Comparison of ENCODE assay signal across 17 cellular contexts in the genomic region with DNA sequence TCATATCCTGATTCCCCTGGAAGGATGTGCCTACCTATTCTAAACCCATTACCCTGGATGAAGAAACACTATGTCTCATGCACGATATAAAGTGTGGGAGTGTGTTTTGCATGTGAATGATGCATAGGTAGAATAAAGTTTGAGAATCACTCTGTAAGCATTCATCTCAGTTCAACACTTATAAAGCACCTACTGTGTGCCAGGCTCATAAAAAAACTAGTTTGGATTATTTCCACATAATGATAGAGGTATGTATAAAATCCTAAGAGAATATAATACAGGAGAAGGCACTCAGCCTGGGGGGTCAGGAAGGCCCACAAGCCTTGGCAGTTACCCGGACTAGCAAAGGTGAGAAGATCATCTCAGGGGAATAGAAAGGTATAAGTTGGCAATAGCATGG. TPM values are rescaled to one million over a fixed set of nuclear protein-coding genes. Genes with fewer than 3 reads are reported as not detected.
DNase-seq lines count a peak whose midpoint lies in the region; ATAC-seq, FAIRE-seq and TF ChIP-seq lines count a peak whose summit lies in the region.
"Had no signal": no experiment of that assay in that cellular context is flagged by ENCODE, and none has a peak within 500 bp of the region (broad histone marks: within the 10 kb centered on the region; RNA-seq: fewer than 3 reads in every experiment).

No MANE protein-coding gene starts in this region.

- no peaks in the 10 kb centered on the region for H3K4me1 ChIP-seq in K562 (replicated peaks in 1 of 2; ENCODE audit: control insufficient read depth in 2 of 2, insufficient read depth in 2 of 2, low read length in 2 of 2)

- 4% methylated on average over 2 of the region's 2 CpGs for WGBS in K562 (ENCODE audit: insufficient coverage, low coverage, missing lambda C conversion rate)

- no peaks in the 10 kb centered on the region for H3K9me1 ChIP-seq in K562 (ENCODE audit: control insufficient read depth, insufficient read depth, low read length)

- H4K20me1 ChIP-seq in K562 (replicated peaks; ENCODE audit: control insufficient read depth, insufficient read depth, low read length) = no peaks in the 10 kb centered on the region

- no peak overlapping the region for H3K9ac ChIP-seq in K562 (ENCODE audit: insufficient read depth in 1 of 2, low read depth in 2 of 2, low read length in 2 of 2)
- H3K9ac ChIP-seq: GM23248 had no signal

- no peaks in the 10 kb centered on the region for H3K36me3 ChIP-seq in K562 (ENCODE audit: control insufficient read depth, insufficient read depth, low read length)

- peaks cover 5% of the 10 kb centered on the region for H3K9me3 Mint-ChIP-seq in activated CD8-positive, alpha-beta T cell treated with anti-CD3 and anti-CD28 coated beads, Interleukin-2, amount 10 ng/mL, durations not matched to agents 7 days and 5 days (ENCODE audit: insufficient read depth)
- H3K9me3 Mint-ChIP-seq in activated CD8-positive, alpha-beta T cell treated with anti-CD3 and anti-CD28 coated beads for 36 hours = peaks cover 10% of the 10 kb centered on the region
- peaks cover 0 to 15% (median 5%) of the 10 kb centered on the region in 3 donors for H3K9me3 Mint-ChIP-seq in T-cell

- H3K27ac ChIP-seq in K562 (ENCODE audit: extremely low read depth, low read depth, low read length) = no peak overlapping the region
- H3K27ac ChIP-seq: GM23248 had no signal

- FAIRE-seq in K562 (lab: Jason Lieb, UNC) = no peak
- FAIRE-seq in urothelium cell line (lab: Jason Lieb, UNC) = peak; percentile 58
- FAIRE-seq: A204.1, GM12878 had no signal

- no peak for TF ChIP-seq EP300 in K562 (IDR thresholded peaks at IDR 0.05; ENCODE audit: low read length)

- no peak overlapping the region for H2AFZ ChIP-seq in K562 (ENCODE audit: low read depth, low read length)
- H2AFZ ChIP-seq: GM23248 had no signal

- no peak overlapping the region for H3K4me3 ChIP-seq in K562
- H3K4me3 ChIP-seq: GM12878, GM23248 had no signal

- in situ Hi-C loops in K562 (cut with MboI) (no loop called here), KBM-7 (cut with MboI; ENCODE audit: low pct_unique_long_range_greater_than_20kb, low sequenced_read_pairs) (loop anchor here (25.0 kb wide), 1 partner anchor 442 kb away; no protein-coding TSS in a partner anchor)

- POLR2A ChIA-PET in activated CD8-positive, alpha-beta T cell treated with anti-CD3 and anti-CD28 coated beads, Interleukin-2, amount 10 ng/mL, durations not matched to agents 7 days and 5 days (lab: Charles Lee) = no interaction called here
- POLR2A ChIA-PET in activated CD8-positive, alpha-beta T cell treated with anti-CD3 and anti-CD28 coated beads for 36 hours (lab: Charles Lee) = no interaction called here
- POLR2A ChIA-PET in T-cell (lab: Charles Lee) (no interaction called here), K562 (lab: Yijun Ruan, JAX) (no interaction called here)

- no peak for TF ChIP-seq POLR2A in K562 (conservative IDR thresholded peaks at IDR 0.05)

- no peaks in the 10 kb centered on the region; a peak in 1 of 5 replicates for H3K27me3 ChIP-seq in K562 (ENCODE audit: control insufficient read depth in 2 of 2, insufficient read depth in 2 of 2, low read length in 2 of 2)

- H3K9me3 ChIP-seq in K562 (replicated peaks; ENCODE audit: control insufficient read depth, insufficient read depth, low read depth, low read length) = no peaks in the 10 kb centered on the region

- BruUV-seq in K562 (replicated peaks; lab: Mats Ljungman, UMichigan) = no TSS peak

- TF ChIP-seq RAD21 in K562 (CRISPR knock-in tag; conservative IDR thresholded peaks at IDR 0.05 in 1 of 2, IDR thresholded peaks at IDR 0.05 in 1 of 2) = no peak

- no peak for TF ChIP-seq CTCF in activated CD8-positive, alpha-beta T cell treated with anti-CD3 and anti-CD28 coated beads for 36 hours (IDR thresholded peaks at IDR 0.05)
- no peak for TF ChIP-seq CTCF in K562 (IDR thresholded peaks at IDR 0.05 in 2 of 3, conservative IDR thresholded peaks at IDR 0.05 in 1 of 3; ENCODE audit: insufficient read depth in 2 of 3, low read depth in 1 of 3, low read length in 3 of 3)

- H3K27me3 Mint-ChIP-seq in activated CD8-positive, alpha-beta T cell treated with anti-CD3 and anti-CD28 coated beads, Interleukin-2, amount 10 ng/mL, durations not matched to agents 7 days and 5 days (ENCODE audit: low read depth) = peaks cover 5% of the 10 kb centered on the region
- H3K27me3 Mint-ChIP-seq in activated CD8-positive, alpha-beta T cell treated with anti-CD3 and anti-CD28 coated beads for 36 hours = no peaks in the 10 kb centered on the region
- no peaks in the 10 kb centered on the region for H3K27me3 Mint-ChIP-seq in T-cell
- H3K27me3 Mint-ChIP-seq: B cell; CD4-positive, alpha-beta T cell had no signal

- no peak for DNase-seq in activated CD8-positive, alpha-beta T cell treated with anti-CD3 and anti-CD28 coated beads, Interleukin-2, amount 10 ng/mL, durations not matched to agents 7 days and 5 days
- DNase-seq in activated CD8-positive, alpha-beta T cell treated with anti-CD3 and anti-CD28 coated beads for 36 hours = no peak
- DNase-seq in T-cell = no peak
- DNase-seq in K562 (ENCODE audit: extremely low read depth in 1 of 4, low spot score in 3 of 4) = no peak
- no peak for DNase-seq in urothelium cell line (ENCODE audit: low spot score)
- DNase-seq in KBM-7 = no peak
- no peak for DNase-seq in activated effector memory CD4-positive, alpha-beta T cell treated with anti-CD3 and anti-CD28 coated beads, Interleukin-2, amount 50 U/mL, for 16 hours
- DNase-seq: C1 segment of cervical spinal cord; CD4-positive, alpha-beta T cell; DMS79; GM23248; H7 had no signal

- no peaks in the 10 kb centered on the region for H3K79me2 ChIP-seq in K562 (ENCODE audit: control insufficient read depth, insufficient read depth, low read length)

- no peak overlapping the region for H3K4me2 ChIP-seq in K562 (ENCODE audit: insufficient read depth, low read length)

- CTCF ChIA-PET in activated CD8-positive, alpha-beta T cell treated with anti-CD3 and anti-CD28 coated beads, Interleukin-2, amount 10 ng/mL, durations not matched to agents 7 days and 5 days (lab: Charles Lee) = interaction anchor here (1.6 kb wide), 1 partner anchor 446 kb away, joined by 3 read pairs; no protein-coding TSS in a partner anchor
- CTCF ChIA-PET in activated CD8-positive, alpha-beta T cell treated with anti-CD3 and anti-CD28 coated beads for 36 hours (lab: Charles Lee) = no interaction called here
- CTCF ChIA-PET in T-cell (lab: Charles Lee) (interaction anchor here (0.7 to 1.1 kb wide), 2 partner anchors 8 to 446 kb away, joined by 3 to 4 read pairs; no protein-coding TSS in a partner anchor), K562 (lab: Yijun Ruan, JAX; ENCODE audit: low intra/inter-chr PET ratio) (interaction anchor here (0.7 kb wide), 1 partner anchor 448 kb away, joined by 3 read pairs; no protein-coding TSS in a partner anchor)

- peak overlapping the region; percentile 16 for H3K27ac Mint-ChIP-seq in activated CD8-positive, alpha-beta T cell treated with anti-CD3 and anti-CD28 coated beads, Interleukin-2, amount 10 ng/mL, durations not matched to agents 7 days and 5 days
- no peak overlapping the region for H3K27ac Mint-ChIP-seq in activated CD8-positive, alpha-beta T cell treated with anti-CD3 and anti-CD28 coated beads for 36 hours
- peak overlapping the region; percentile 33 to 84 for H3K27ac Mint-ChIP-seq in T-cell
- H3K27ac Mint-ChIP-seq: B cell; CD4-positive, alpha-beta T cell had no signal

- H3K36me3 Mint-ChIP-seq in activated CD8-positive, alpha-beta T cell treated with anti-CD3 and anti-CD28 coated beads, Interleukin-2, amount 10 ng/mL, durations not matched to agents 7 days and 5 days (ENCODE audit: low read depth) = peaks cover 3% of the 10 kb centered on the region
- no peaks in the 10 kb centered on the region for H3K36me3 Mint-ChIP-seq in activated CD8-positive, alpha-beta T cell treated with anti-CD3 and anti-CD28 coated beads for 36 hours (ENCODE audit: low read depth)
- H3K36me3 Mint-ChIP-seq in T-cell = peaks cover 4% of the 10 kb centered on the region

- intact Hi-C loops in activated CD8-positive, alpha-beta T cell treated with anti-CD3 and anti-CD28 coated beads for 36 hours (cut with micrococcal nuclease) = loop anchor here (5.0 kb wide), 1 partner anchor 298 kb away; no protein-coding TSS in a partner anchor
- intact Hi-C loops in K562 (cut with micrococcal nuclease) = loop anchor here (10.0 kb wide), 1 partner anchor 475 kb away; no protein-coding TSS in a partner anchor

- no peak for ATAC-seq in activated CD8-positive, alpha-beta T cell treated with anti-CD3 and anti-CD28 coated beads, Interleukin-2, amount 10 ng/mL, durations not matched to agents 7 days and 5 days
- no peak for ATAC-seq in activated CD8-positive, alpha-beta T cell treated with anti-CD3 and anti-CD28 coated beads for 36 hours
- ATAC-seq in T-cell (replicated peaks in 1 of 4) (no peak), K562 (no peak)
- ATAC-seq: GM12878 had no signal

- no peak overlapping the region for H3K4me3 Mint-ChIP-seq in activated CD8-positive, alpha-beta T cell treated with anti-CD3 and anti-CD28 coated beads, Interleukin-2, amount 10 ng/mL, durations not matched to agents 7 days and 5 days
- H3K4me3 Mint-ChIP-seq in activated CD8-positive, alpha-beta T cell treated with anti-CD3 and anti-CD28 coated beads for 36 hours = no peak overlapping the region
- H3K4me3 Mint-ChIP-seq in T-cell = no peak overlapping the region
- H3K4me3 Mint-ChIP-seq: B cell; CD4-positive, alpha-beta T cell had no signal

- H3K4me1 Mint-ChIP-seq in activated CD8-positive, alpha-beta T cell treated with anti-CD3 and anti-CD28 coated beads, Interleukin-2, amount 10 ng/mL, durations not matched to agents 7 days and 5 days (ENCODE audit: low read depth) = peaks cover 26% of the 10 kb centered on the region
- H3K4me1 Mint-ChIP-seq in activated CD8-positive, alpha-beta T cell treated with anti-CD3 and anti-CD28 coated beads for 36 hours (ENCODE audit: low read depth) = peaks cover 33% of the 10 kb centered on the region
- H3K4me1 Mint-ChIP-seq in T-cell = peaks cover 28 to 37% (median 31%) of the 10 kb centered on the region in 3 donors

RNA-seq across cellular contexts. Expression of a gene that starts 41.1 kb away (rescaled TPM):
- 1 to 10 TPM; 3.1 to 5.7 TPM for total RNA-seq in activated CD8-positive, alpha-beta T cell treated with anti-CD3 and anti-CD28 coated beads, Interleukin-2, amount 10 ng/mL, durations not matched to agents 7 days and 5 days
- total RNA-seq in activated CD8-positive, alpha-beta T cell treated with anti-CD3 and anti-CD28 coated beads for 36 hours = 1 to 10 TPM; 3.7 to 5.1 TPM
- total RNA-seq in T-cell = 1 to 10 TPM in 2 of 5 donors, under 1 TPM in 2, not detected in 1; 0.47 to 1.1 (median 0.77) TPM
- not detected in 2 replicates for total RNA-seq in K562 (2011; cell fraction: chromatin; rRNA removed; ENCODE audit: low replicate concordance)
- total RNA-seq in K562 (2011; cell fraction: nucleolus; rRNA removed) = not detected in 2 replicates
- total RNA-seq in K562 (2011; cell fraction: nucleoplasm; rRNA removed) = not detected in 2 replicates
- total RNA-seq in K562 (2014; rRNA removed) = not detected in 2 replicates
- total RNA-seq in K562 (2014; rRNA removed; fragmentation: Illumina TruSeq; extraction: Trizol) = not detected in 2 replicates
- total RNA-seq in K562 (2015; rRNA removed; fragmentation: Illumina TruSeq; extraction: Trizol) = not detected in 2 replicates
- not detected in 2 replicates for total RNA-seq in K562 (2021)
- polyA plus RNA-seq in K562 (2011; rRNA removed) = not detected in 2 replicates
- not detected in 2 replicates for polyA plus RNA-seq in K562 (2011; cell fraction: cytosol; rRNA removed)
- polyA plus RNA-seq in K562 (2011; cell fraction: nucleus; rRNA removed) = not detected in 2 replicates
- polyA plus RNA-seq in K562 (2012) = not detected in 2 replicates
- polyA plus RNA-seq in K562 (2014; fragmentation: Illumina TruSeq; extraction: Trizol) = not detected in 2 replicates
- polyA plus RNA-seq in K562 (2014; fragmentation: Nextera tagmentation; extraction: Ambion mirVana) = not detected
- not detected in 2 replicates for polyA plus RNA-seq in K562 (2014; rRNA removed)
- polyA minus RNA-seq in K562 (2011; rRNA and poly(A)+ RNA removed) = not detected in 2 replicates
- polyA minus RNA-seq in K562 (2011; cell fraction: cytosol; rRNA and poly(A)+ RNA removed) = not detected in 2 replicates
- not detected in 2 replicates for polyA minus RNA-seq in K562 (2011; cell fraction: nucleus; rRNA and poly(A)+ RNA removed)
- total RNA-seq: B cell, G401, GM23248, HT1080 had no signal
- polyA plus RNA-seq: GM23248 had no signal
